Comparison of ENCODE assay signal across 12 cellular contexts in genomic region chr10:60974463-60975149, GRCh38. TPM values are rescaled to one million over a fixed set of nuclear protein-coding genes. Genes with fewer than 3 reads are reported as not detected.
DNase-seq lines count a peak whose midpoint lies in the region; ATAC-seq lines count a peak whose summit lies in the region.
"Had no signal": no experiment of that assay in that cellular context is flagged by ENCODE, and none has a peak within 500 bp of the region (broad histone marks: within the 10 kb centered on the region; RNA-seq: fewer than 3 reads in every experiment).

No MANE protein-coding gene starts in this region.

- intact Hi-C loops in activated CD4-positive, alpha-beta T cell treated with anti-CD3 and anti-CD28 coated beads, Interleukin-2, amount 10 ng/mL, durations not matched to agents 24 days and 14 days (cut with micrococcal nuclease) = no loop called here

- H3K27ac Mint-ChIP-seq in activated CD4-positive, alpha-beta T cell treated with anti-CD3 and anti-CD28 coated beads, Interleukin-2, amount 10 ng/mL, durations not matched to agents 24 days and 14 days = peak overlapping the region; percentile 20

- H3K36me3 Mint-ChIP-seq in activated CD4-positive, alpha-beta T cell treated with anti-CD3 and anti-CD28 coated beads, Interleukin-2, amount 10 ng/mL, durations not matched to agents 24 days and 14 days (ENCODE audit: low read depth) = no peaks in the 10 kb centered on the region

- peak; percentile 79 for ATAC-seq in stimulated activated naive CD8-positive, alpha-beta T cell treated with anti-CD3 and anti-CD28 coated beads, Interleukin-15, Interleukin-2, amounts not matched to agents 100 U/mL and 50 U/mL, for 24 hours
- ATAC-seq in GM18858 (IDR thresholded peaks at IDR 0.05; ENCODE audit: unreplicated experiment) = no peak
- ATAC-seq: lower lobe of right lung had no signal

- peaks cover 9% of the 10 kb centered on the region for H3K27me3 Mint-ChIP-seq in activated CD4-positive, alpha-beta T cell treated with anti-CD3 and anti-CD28 coated beads, Interleukin-2, amount 10 ng/mL, durations not matched to agents 24 days and 14 days

- DNase-seq in activated CD4-positive, alpha-beta T cell treated with anti-CD3 and anti-CD28 coated beads, Interleukin-2, amount 10 ng/mL, durations not matched to agents 24 days and 14 days = no peak
- DNase-seq in activated CD4-positive, alpha-beta T cell treated with anti-CD3 and anti-CD28 coated beads for 48 hours = no peak
- DNase-seq in RKO (ENCODE audit: low spot score) = peak; percentile 41
- DNase-seq in fibroblast of peridontal ligament (ENCODE audit: extremely low read depth) = peak; percentile 26
- DNase-seq in stimulated activated naive CD8-positive, alpha-beta T cell treated with anti-CD3 and anti-CD28 coated beads, Interleukin-15, Interleukin-2, amounts not matched to agents 100 U/mL and 50 U/mL, for 24 hours = no peak
- DNase-seq in NCI-H226 = no peak
- DNase-seq in NK-92 treated with Interleukin-12 subunit alpha and Interleukin-12 subunit beta, amount 100 ng/mL, for 24 hours (lab: John Stamatoyannopoulos, UW) = no peak
- DNase-seq: activated CD4-positive, CD25-positive, alpha-beta regulatory T cell treated with anti-CD3 and anti-CD28 coated beads, Interleukin-2, amount 50 U/mL, for 72 hours; hippocampal formation; lower lobe of right lung; spleen had no signal

- no peaks in the 10 kb centered on the region for H3K9me3 Mint-ChIP-seq in activated CD4-positive, alpha-beta T cell treated with anti-CD3 and anti-CD28 coated beads, Interleukin-2, amount 10 ng/mL, durations not matched to agents 24 days and 14 days

- peaks cover 13% of the 10 kb centered on the region for H3K4me1 Mint-ChIP-seq in activated CD4-positive, alpha-beta T cell treated with anti-CD3 and anti-CD28 coated beads, Interleukin-2, amount 10 ng/mL, durations not matched to agents 24 days and 14 days

- H3K4me3 Mint-ChIP-seq in activated CD4-positive, alpha-beta T cell treated with anti-CD3 and anti-CD28 coated beads, Interleukin-2, amount 10 ng/mL, durations not matched to agents 24 days and 14 days = no peak overlapping the region

RNA-seq across cellular contexts. Expression of gene RHOBTB1, which starts 30.6 kb away (rescaled TPM):
- 0.69 TPM in 1 of 2 replicates, not detected in the other for total RNA-seq in activated CD4-positive, alpha-beta T cell treated with anti-CD3 and anti-CD28 coated beads, Interleukin-2, amount 10 ng/mL, durations not matched to agents 24 days and 14 days

Comparison
In these comparisons a context has a peak if more than half of its experiments do, and no peak if none do; other contexts are left out.
1. DNase-seq: peak in RKO (single experiment) and fibroblast of peridontal ligament (single experiment); none in activated CD4-positive, alpha-beta T cell treated with anti-CD3 and anti-CD28 coated beads, Interleukin-2, amount 10 ng/mL, durations not matched to agents 24 days and 14 days (single experiment), activated CD4-positive, alpha-beta T cell treated with anti-CD3 and anti-CD28 coated beads for 48 hours (single experiment), stimulated activated naive CD8-positive, alpha-beta T cell treated with anti-CD3 and anti-CD28 coated beads, Interleukin-15, Interleukin-2, amounts not matched to agents 100 U/mL and 50 U/mL, for 24 hours (single experiment), NCI-H226 (single experiment) and NK-92 treated with Interleukin-12 subunit alpha and Interleukin-12 subunit beta, amount 100 ng/mL, for 24 hours (single experiment).